18 cellular contexts compared by ENCODE assay signal in genomic region chr17:15955793-15956541, GRCh38. TPM values are rescaled to one million over a fixed set of nuclear protein-coding genes. Genes with fewer than 3 reads are reported as not detected.
DNase-seq lines count a peak whose midpoint lies in the region; TF ChIP-seq lines count a peak whose summit lies in the region.
"Had no signal": no experiment of that assay in that cellular context is flagged by ENCODE, and none has a peak within 500 bp of the region (broad histone marks: within the 10 kb centered on the region; RNA-seq: fewer than 3 reads in every experiment).

No MANE protein-coding gene starts in this region.

- TF ChIP-seq CTCF in glutamatergic neuron (IDR thresholded peaks at IDR 0.05; ENCODE audit: partially characterized antibody, unreplicated experiment), result no peak

- H3K4me1 Mint-ChIP-seq in glutamatergic neuron (ENCODE audit: low read depth, unreplicated experiment), result peaks cover 28% of the 10 kb centered on the region

- no peaks in the 10 kb centered on the region for H3K9me3 ChIP-seq in SJCRH30 (replicated peaks)
- H3K9me3 ChIP-seq: mucosa of descending colon, right lobe of liver had no signal

- no peaks in the 10 kb centered on the region for H3K27me3 ChIP-seq in SJCRH30
- H3K27me3 ChIP-seq: hepatocyte, right lobe of liver had no signal

- peak overlapping the region; percentile 42 for H3K27ac ChIP-seq in SJCRH30
- H3K27ac ChIP-seq: hepatocyte, right lobe of liver had no signal

- peaks cover 49% of the 10 kb centered on the region for H3K4me1 ChIP-seq in SJCRH30
- H3K4me1 ChIP-seq: right lobe of liver had no signal

- H3K4me3 ChIP-seq in SJCRH30, result no peak overlapping the region
- H3K4me3 ChIP-seq: hepatocyte, mucosa of descending colon, right lobe of liver had no signal

- H3K9me3 Mint-ChIP-seq in glutamatergic neuron (ENCODE audit: unreplicated experiment), result peaks cover 19% of the 10 kb centered on the region
- H3K9me3 Mint-ChIP-seq: activated naive CD4-positive, alpha-beta T cell treated with anti-CD3 and anti-CD28 coated beads, Interleukin-2, amount 50 U/mL, for 72 hours; T-helper 1 cell treated with Interleukin-12 subunit alpha and Interleukin-12 subunit beta and Interleukin-4 antibody, amounts not matched to agents 30 μg/mL and 1 μg/mL, for 36 hours had no signal

- peaks cover 18% of the 10 kb centered on the region for H3K27me3 Mint-ChIP-seq in glutamatergic neuron (ENCODE audit: unreplicated experiment)

- DNase-seq in CMK (ENCODE audit: low read depth) (peak; percentile 93), LHCN-M2 (ENCODE audit: low read depth) (peak; percentile 55), SJCRH30 (peak; percentile 99 to 100), glutamatergic neuron (peak; percentile 58), GF-D8 (lab: John Stamatoyannopoulos, UW) (no peak), T-helper 1 cell (no peak)
- no peak for DNase-seq in activated CD4-positive, alpha-beta T cell treated with anti-CD3 and anti-CD28 coated beads for 4 hours
- DNase-seq in activated CD8-positive, alpha-beta memory T cell treated with anti-CD3 and anti-CD28 coated beads for 24 hours, result no peak
- DNase-seq: left cardiac atrium, mucosa of descending colon, NCI-H1694 treated with DMSO at 0.1 percent for 48 hours, NCI-H526, nucleus accumbens, substantia nigra had no signal

- no peaks in the 10 kb centered on the region for H3K36me3 Mint-ChIP-seq in glutamatergic neuron (ENCODE audit: unreplicated experiment)

- H3K27ac Mint-ChIP-seq in glutamatergic neuron (ENCODE audit: unreplicated experiment), result peak overlapping the region; percentile 85
- H3K27ac Mint-ChIP-seq: T-helper 1 cell treated with Interleukin-12 subunit alpha and Interleukin-12 subunit beta and Interleukin-4 antibody, amounts not matched to agents 30 μg/mL and 1 μg/mL, for 36 hours had no signal

- H3K4me3 Mint-ChIP-seq in glutamatergic neuron (ENCODE audit: unreplicated experiment), result peak overlapping the region; percentile 70
- H3K4me3 Mint-ChIP-seq: T-helper 1 cell treated with Interleukin-12 subunit alpha and Interleukin-12 subunit beta and Interleukin-4 antibody, amounts not matched to agents 30 μg/mL and 1 μg/mL, for 36 hours had no signal

- H3K36me3 ChIP-seq in SJCRH30, result no peaks in the 10 kb centered on the region
- H3K36me3 ChIP-seq: right lobe of liver had no signal

RNA-seq across cellular contexts. Expression of gene ADORA2B, which starts 11.0 kb away (rescaled TPM):
- total RNA-seq in LHCN-M2 (2014; rRNA removed) (27.8 and 31.2 TPM in 2 replicates), glutamatergic neuron (ENCODE audit: unreplicated experiment) (0.32 TPM)
- 8.8 TPM for polyA plus RNA-seq in LHCN-M2 (2012)
- 15.1 TPM in 2 replicates for total RNA-seq in SJCRH30 (2014; rRNA removed; shearing (Covaris generic))

RNA-seq across cellular contexts. Expression of gene ZSWIM7, which starts 43.5 kb away (rescaled TPM):
- total RNA-seq in LHCN-M2 (2014; rRNA removed) (16.2 and 16.4 TPM in 2 replicates), glutamatergic neuron (ENCODE audit: unreplicated experiment) (29.0 TPM)
- 23.4 TPM for polyA plus RNA-seq in LHCN-M2 (2012)
- total RNA-seq in SJCRH30 (2014; rRNA removed; shearing (Covaris generic)), result 76.7 and 81.6 TPM in 2 replicates

RNA-seq across cellular contexts. Expression of gene TTC19, which starts 43.7 kb away (rescaled TPM):
- total RNA-seq in LHCN-M2 (2014; rRNA removed), result 42.0 and 46.2 TPM in 2 replicates
- 13.7 TPM for polyA plus RNA-seq in LHCN-M2 (2012)
- 59.5 and 70.4 TPM in 2 replicates for total RNA-seq in SJCRH30 (2014; rRNA removed; shearing (Covaris generic))
- 35.9 TPM for total RNA-seq in glutamatergic neuron (ENCODE audit: unreplicated experiment)

Comparison
In these comparisons a context has a peak if more than half of its experiments do, and no peak if none do; other contexts are left out.
1. DNase-seq: peak in CMK (single experiment), LHCN-M2 (single experiment), SJCRH30 (2 of 2) and glutamatergic neuron (single experiment); none in activated CD4-positive, alpha-beta T cell treated with anti-CD3 and anti-CD28 coated beads for 4 hours (0 of 2), GF-D8 (single experiment), T-helper 1 cell (0 of 5) and activated CD8-positive, alpha-beta memory T cell treated with anti-CD3 and anti-CD28 coated beads for 24 hours (single experiment).
2. RNA of gene ADORA2B, which starts 11.0 kb away (total RNA-seq): 27.8 to 31.2 TPM in LHCN-M2 and 15.1 TPM in SJCRH30; 0.32 TPM in glutamatergic neuron (single experiment); every median in the first group is over 10 times any median in the second.